ENCODE assay signal across 1 cellular context in genomic region chr16:25009822-25010221, GRCh38.
TF ChIP-seq lines count a peak whose summit lies in the region.

No MANE protein-coding gene starts in this region.

TF ChIP-seq in GM12878, 131 proteins besides CTCF, POLR2A, EP300 and RAD21 (continued from another document):
- TF ChIP-seq ZNF384 (IDR thresholded peaks at IDR 0.05; ENCODE audit: borderline replicate concordance, low read depth, low read length): peak; percentile 43; the same call in 1 of the 2 replicates
